13 cellular contexts compared by ENCODE assay signal in the genomic region with DNA sequence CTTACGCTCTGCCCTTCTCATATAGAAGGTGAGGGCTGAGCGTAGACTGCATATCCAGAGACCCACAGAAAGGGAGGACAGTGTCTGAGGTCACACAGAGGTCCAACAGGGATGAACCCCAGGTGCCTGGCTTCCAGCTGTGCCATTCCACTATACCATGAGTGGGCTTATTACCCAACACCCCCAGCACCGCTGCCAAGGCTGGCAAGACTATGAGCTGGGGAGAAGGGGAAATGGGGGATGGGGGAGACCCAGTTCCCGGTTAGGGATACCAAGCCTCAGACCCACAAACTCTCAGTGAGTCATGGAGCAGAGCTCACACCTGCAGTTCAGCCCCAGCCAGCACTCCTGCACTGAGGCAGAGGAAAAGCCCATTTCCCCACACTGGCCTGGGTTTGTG.
A peak's percentile ranks its signal among the peaks of the same experiment; 100 is the strongest.
DNase-seq lines count a peak whose midpoint lies in the region; ATAC-seq and TF ChIP-seq lines count a peak whose summit lies in the region.
"Had no signal": no experiment of that assay in that cellular context is flagged by ENCODE, and none has a peak within 500 bp of the region (broad histone marks: within the 10 kb centered on the region; RNA-seq: fewer than 3 reads in every experiment).

No MANE protein-coding gene starts in this region.

- TF ChIP-seq CTCF in breast epithelium (IDR thresholded peaks at IDR 0.05) (no peak), mammary epithelial cell (conservative IDR thresholded peaks at IDR 0.05 in 1 of 2, IDR thresholded peaks at IDR 0.05 in 1 of 2; ENCODE audit: extremely low read depth in 1 of 2, insufficient read depth in 1 of 2, low read depth in 1 of 2, low read length in 2 of 2) (no peak)

- H3K4me1 ChIP-seq in breast epithelium: no peaks in the 10 kb centered on the region
- H3K4me1 ChIP-seq in mammary epithelial cell (ENCODE audit: insufficient read depth, low read length): peaks cover 16% of the 10 kb centered on the region

- dilution Hi-C loops in mammary epithelial cell (cut with HindIII; ENCODE audit: low sequenced_read_pairs): no loop called here

- no TSS peak for BruUV-seq in mammary epithelial cell (replicated peaks; lab: Mats Ljungman, UMichigan)

- H3K9ac ChIP-seq in mammary epithelial cell (ENCODE audit: insufficient read depth, low read length): no peak overlapping the region

- H3K27me3 ChIP-seq in breast epithelium (no peaks in the 10 kb centered on the region), mammary epithelial cell (ENCODE audit: insufficient read depth, low read length) (peaks cover 35% of the 10 kb centered on the region)

- H3K4me2 ChIP-seq in mammary epithelial cell (ENCODE audit: insufficient read depth, low read depth, low read length): no peak overlapping the region

- no peaks in the 10 kb centered on the region for H4K20me1 ChIP-seq in mammary epithelial cell (ENCODE audit: insufficient read depth, low read length)

- no peaks in the 10 kb centered on the region for H3K9me3 ChIP-seq in breast epithelium
- H3K9me3 ChIP-seq in mammary epithelial cell (replicated peaks; ENCODE audit: insufficient read depth, low read length): no peaks in the 10 kb centered on the region

- H3K4me3 ChIP-seq in breast epithelium: peak overlapping the region in 2 of 3 donors; percentile 69 to 85
- H3K4me3 ChIP-seq in mammary epithelial cell (replicated peaks in 1 of 3; ENCODE audit: insufficient read depth in 1 of 3, low read depth in 2 of 3, low read length in 3 of 3): no peak overlapping the region
- H3K4me3 ChIP-seq: GM12878 had no signal

- CTCF ChIA-PET in mammary epithelial cell (lab: Charles Lee; ENCODE audit: low non-redundant PET): no interaction called here

- no peak for TF ChIP-seq POLR2A in breast epithelium (IDR thresholded peaks at IDR 0.05)

- no peaks in the 10 kb centered on the region for H3K79me2 ChIP-seq in mammary epithelial cell (ENCODE audit: insufficient read depth, low read length)

- DNase-seq in breast epithelium (ENCODE audit: low spot score in 2 of 2) (no peak), mammary epithelial cell (no peak), epidermal melanocyte (ENCODE audit: insufficient read length, low spot score) (peak; percentile 8), sciatic nerve (ENCODE audit: low spot score) (peak; percentile 47), cortex of kidney (lab: John Stamatoyannopoulos, UW) (no peak)
- DNase-seq: C1 segment of cervical spinal cord; CD4-positive, alpha-beta memory T cell; DMS79; HCEC 1CT; IMR-90 had no signal

- H2AFZ ChIP-seq in mammary epithelial cell (ENCODE audit: low read depth, low read length): no peak overlapping the region

- ATAC-seq in sciatic nerve (no peak), HG03460 (IDR thresholded peaks at IDR 0.05; ENCODE audit: unreplicated experiment) (no peak), HG02759 (IDR thresholded peaks at IDR 0.05; ENCODE audit: unreplicated experiment) (no peak)
- ATAC-seq: GM12878 had no signal

- intact Hi-C loops in breast epithelium (cut with DNase I; ENCODE audit: low total_unique reads) (no loop called here), mammary epithelial cell (cut with micrococcal nuclease) (no loop called here), sciatic nerve (cut with DNase I) (no loop called here)

- H3K36me3 ChIP-seq in breast epithelium (no peaks in the 10 kb centered on the region), mammary epithelial cell (ENCODE audit: insufficient read depth, low read length) (no peaks in the 10 kb centered on the region)

- in situ Hi-C loops in mammary epithelial cell (cut with MboI; ENCODE audit: low sequenced_read_pairs in 2 of 2): no loop called here

- 87% methylated on average over 3 of the region's 4 CpGs for WGBS in mammary epithelial cell (ENCODE audit: low coverage, missing lambda C conversion rate)

- H3K27ac ChIP-seq in breast epithelium: no peak overlapping the region
- H3K27ac ChIP-seq in mammary epithelial cell (ENCODE audit: insufficient read depth, low read depth, low read length): no peak overlapping the region

Comparison
In these comparisons a context has a peak if more than half of its experiments do, and no peak if none do; other contexts are left out.
1. H3K4me3 ChIP-seq: peak in breast epithelium (2 of 3); none in mammary epithelial cell (0 of 3).
2. DNase-seq: peak in epidermal melanocyte (single experiment) and sciatic nerve (single experiment); none in breast epithelium (0 of 2), mammary epithelial cell (single experiment) and cortex of kidney (single experiment).